ENCODE assay signal across 9 cellular contexts in the genomic region with DNA sequence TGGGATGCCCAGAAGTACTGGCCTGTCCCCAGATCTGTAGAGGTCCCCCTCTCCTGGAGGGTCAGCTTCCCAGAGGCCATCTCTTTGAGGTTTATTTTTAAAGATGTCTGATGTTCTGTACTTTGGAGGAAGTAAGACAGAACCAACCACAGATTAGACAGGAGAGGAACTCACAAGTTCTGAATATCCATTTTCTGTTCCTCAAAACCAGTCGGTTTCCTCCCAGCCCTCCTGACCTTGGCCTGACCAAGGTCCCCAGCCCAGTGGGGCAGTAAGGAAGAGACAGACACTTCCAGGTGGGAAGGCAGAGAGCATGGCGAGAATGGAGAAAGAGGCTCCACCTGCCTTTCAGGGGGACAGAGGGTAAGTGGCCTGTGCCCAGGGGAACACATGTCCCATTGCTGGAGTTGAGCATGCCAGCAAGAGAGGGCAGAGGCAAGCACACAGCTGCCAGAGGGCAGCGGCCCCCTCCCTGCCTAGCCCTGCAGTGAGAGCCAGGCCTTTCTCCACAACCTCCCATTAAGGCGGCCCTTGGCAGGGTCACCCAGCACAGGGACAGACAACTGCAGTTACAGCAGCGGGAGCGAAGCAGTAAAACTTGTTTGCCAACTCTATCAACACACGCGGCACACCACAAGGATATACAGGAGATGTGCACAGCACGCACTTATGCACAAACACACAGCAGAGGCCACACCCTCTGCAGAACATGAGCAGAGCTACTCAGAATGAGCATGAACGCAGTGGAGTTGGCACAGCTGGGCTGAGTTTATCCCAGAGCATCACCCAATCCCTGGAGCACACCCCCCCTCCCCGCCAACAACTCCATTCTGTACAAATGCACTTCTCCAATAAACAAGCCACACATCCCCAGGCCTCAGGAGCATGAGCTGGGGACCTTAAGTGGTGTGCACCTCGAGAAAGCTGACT. TPM values are rescaled to one million over a fixed set of nuclear protein-coding genes. Genes with fewer than 3 reads are reported as not detected.
DNase-seq lines count a peak whose midpoint lies in the region; ATAC-seq and TF ChIP-seq lines count a peak whose summit lies in the region.
"Had no signal": no experiment of that assay in that cellular context is flagged by ENCODE, and none has a peak within 500 bp of the region (broad histone marks: within the 10 kb centered on the region; RNA-seq: fewer than 3 reads in every experiment).

No MANE protein-coding gene starts in this region.

- CTCF ChIA-PET in activated naive CD4-positive, alpha-beta T cell treated with anti-CD3 and anti-CD28 coated beads, Interleukin-2, amount 10 ng/mL, durations not matched to agents 7 days and 5 days (lab: Charles Lee): interaction anchor here (1.1 to 1.6 kb wide), 2 partner anchors 31 to 62 kb away, joined by 3 to 4 read pairs; partner anchors contain the start of gene ANKRD39

- peak; percentile 43 for DNase-seq in activated naive CD4-positive, alpha-beta T cell treated with anti-CD3 and anti-CD28 coated beads, Interleukin-2, amount 10 ng/mL, durations not matched to agents 7 days and 5 days
- no peak for DNase-seq in activated naive CD4-positive, alpha-beta T cell (lab: John Stamatoyannopoulos, UW)
- DNase-seq in mucosa of gallbladder (ENCODE audit: low spot score): peak; percentile 65
- DNase-seq in NCI-H82 (lab: John Stamatoyannopoulos, UW): no peak
- DNase-seq in NCI-H187 treated with DMSO at 0.1 percent for 48 hours (lab: John Stamatoyannopoulos, UW): no peak
- DNase-seq: NCI-H2171 had no signal

- no peaks in the 10 kb centered on the region for H3K36me3 ChIP-seq in urinary bladder (ENCODE audit: insufficient read depth)

- H3K27ac Mint-ChIP-seq in activated naive CD4-positive, alpha-beta T cell treated with anti-CD3 and anti-CD28 coated beads, Interleukin-2, amount 10 ng/mL, durations not matched to agents 7 days and 5 days: no peak overlapping the region
- peak overlapping the region; percentile 73 to 94 (median 85) for H3K27ac Mint-ChIP-seq in brain

- no peaks in the 10 kb centered on the region for H3K36me3 Mint-ChIP-seq in activated naive CD4-positive, alpha-beta T cell treated with anti-CD3 and anti-CD28 coated beads, Interleukin-2, amount 10 ng/mL, durations not matched to agents 7 days and 5 days
- H3K36me3 Mint-ChIP-seq in brain: no peaks in the 10 kb centered on the region

- ATAC-seq in GM18907 (IDR thresholded peaks at IDR 0.05; ENCODE audit: unreplicated experiment): no peak

- peaks cover 44% of the 10 kb centered on the region for H3K4me1 Mint-ChIP-seq in activated naive CD4-positive, alpha-beta T cell treated with anti-CD3 and anti-CD28 coated beads, Interleukin-2, amount 10 ng/mL, durations not matched to agents 7 days and 5 days
- peaks cover 62% of the 10 kb centered on the region for H3K4me1 Mint-ChIP-seq in brain

- H3K4me3 ChIP-seq in urinary bladder (ENCODE audit: low read depth, low read length): no peak overlapping the region

- H3K9me3 Mint-ChIP-seq in activated naive CD4-positive, alpha-beta T cell treated with anti-CD3 and anti-CD28 coated beads, Interleukin-2, amount 10 ng/mL, durations not matched to agents 7 days and 5 days: no peaks in the 10 kb centered on the region
- peaks cover 0 to 2% (median 0%) of the 10 kb centered on the region in 5 experiments for H3K9me3 Mint-ChIP-seq in brain

- peaks cover 39% of the 10 kb centered on the region for H3K27me3 Mint-ChIP-seq in activated naive CD4-positive, alpha-beta T cell treated with anti-CD3 and anti-CD28 coated beads, Interleukin-2, amount 10 ng/mL, durations not matched to agents 7 days and 5 days
- H3K27me3 Mint-ChIP-seq in brain: peaks cover 7% of the 10 kb centered on the region

- 29% methylated on average over 12 of the region's 12 CpGs for WGBS in urinary bladder

- no peak overlapping the region for H3K4me3 Mint-ChIP-seq in activated naive CD4-positive, alpha-beta T cell treated with anti-CD3 and anti-CD28 coated beads, Interleukin-2, amount 10 ng/mL, durations not matched to agents 7 days and 5 days
- peak overlapping the region in 1 of 5 experiments; percentile 6 for H3K4me3 Mint-ChIP-seq in brain

- H3K4me1 ChIP-seq in urinary bladder (ENCODE audit: insufficient read depth): no peaks in the 10 kb centered on the region

- TF ChIP-seq CTCF in brain (conservative IDR thresholded peaks at IDR 0.05): no peak

- H3K27ac ChIP-seq in urinary bladder (ENCODE audit: low read depth): peak overlapping the region; percentile 55

RNA-seq across cellular contexts. Expression of gene SEMA4C, which starts 18.5 kb away (rescaled TPM):
- polyA plus RNA-seq in brain (ENCODE audit: insufficient read depth, low read depth, low replicate concordance) (32.9 TPM), urinary bladder (80.1 TPM)
- total RNA-seq in mucosa of gallbladder (42.3 TPM), urinary bladder (27.4 TPM)

RNA-seq across cellular contexts. Expression of gene ANKRD39, which starts 30.5 kb away (rescaled TPM):
- polyA plus RNA-seq in brain (ENCODE audit: insufficient read depth, low read depth, low replicate concordance) (20.7 TPM), urinary bladder (18.8 TPM)
- total RNA-seq in mucosa of gallbladder (19.1 TPM), urinary bladder (5.8 TPM)

RNA-seq across cellular contexts. Expression of gene ANKRD23, which starts 44.5 kb away (rescaled TPM):
- 0.73 TPM for polyA plus RNA-seq in brain (ENCODE audit: insufficient read depth, low read depth, low replicate concordance)
- total RNA-seq in mucosa of gallbladder: 6.9 TPM
- total RNA-seq in urinary bladder: 2.6 TPM
- polyA plus RNA-seq in urinary bladder: 5.1 TPM

Comparison
In these comparisons a context has a peak if more than half of its experiments do, and no peak if none do; other contexts are left out.
1. DNase-seq: peak in activated naive CD4-positive, alpha-beta T cell treated with anti-CD3 and anti-CD28 coated beads, Interleukin-2, amount 10 ng/mL, durations not matched to agents 7 days and 5 days (single experiment) and mucosa of gallbladder (single experiment); none in activated naive CD4-positive, alpha-beta T cell (0 of 4), NCI-H82 (single experiment) and NCI-H187 treated with DMSO at 0.1 percent for 48 hours (single experiment).